Comparison of ENCODE assay signal across 8 cellular contexts in the genomic region with DNA sequence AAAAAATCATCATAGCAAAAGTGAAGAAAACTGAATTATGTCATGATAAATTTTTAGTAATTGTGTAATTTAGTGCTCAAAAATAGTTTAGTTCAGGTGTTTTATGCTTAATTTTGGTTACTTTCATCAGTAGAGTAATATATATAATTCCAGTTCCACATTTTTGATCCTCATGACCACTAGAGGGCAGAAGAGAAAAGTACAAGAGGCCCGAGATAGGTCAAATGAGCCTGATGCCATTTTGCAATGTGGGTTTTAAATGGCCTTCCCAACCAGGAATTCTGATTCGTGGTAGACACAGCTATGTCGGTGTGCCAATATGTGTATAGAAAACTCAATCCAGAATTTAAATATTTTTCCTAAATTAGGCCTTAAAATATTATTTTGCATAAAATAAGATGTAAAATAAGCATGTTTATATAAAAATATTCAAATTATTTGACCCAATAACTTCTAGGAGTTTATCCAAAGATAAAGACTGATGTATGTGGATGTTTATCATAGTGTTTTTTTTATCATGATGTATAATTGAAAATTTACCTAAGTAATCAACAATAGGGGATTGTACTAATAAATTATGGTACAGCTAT.
DNase-seq lines count a peak whose midpoint lies in the region; FAIRE-seq and TF ChIP-seq lines count a peak whose summit lies in the region.

No MANE protein-coding gene starts in this region.

- H3K4me1 Mint-ChIP-seq in activated T-cell treated with anti-CD3 and anti-CD28 coated beads, Interleukin-2, amount 50 U/mL, for 24 hours (ENCODE audit: low read depth) = no peaks in the 10 kb centered on the region

- intact Hi-C loops in A673 (cut with micrococcal nuclease; ENCODE audit: unreplicated experiment) = loop anchor here (2.0 kb wide), 3 partner anchors 164 to 356 kb away; no protein-coding TSS in a partner anchor

- peak; percentile 92 for FAIRE-seq in endometrium (lab: Jason Lieb, UNC)

- H3K4me3 Mint-ChIP-seq in activated T-cell treated with anti-CD3 and anti-CD28 coated beads, Interleukin-2, amount 50 U/mL, for 24 hours = no peak overlapping the region

- peak; percentile 79 for TF ChIP-seq CTCF in A673 (conservative IDR thresholded peaks at IDR 0.05; ENCODE audit: low read depth, low read length)
- TF ChIP-seq CTCF in Loucy (conservative IDR thresholded peaks at IDR 0.05; ENCODE audit: low read length) = peak; percentile 86

- CTCF ChIA-PET in A673 (lab: Charles Lee) = no interaction called here

- no peak overlapping the region for H3K27ac ChIP-seq in A673 (ENCODE audit: low read depth, low read length, poor library complexity, severe bottlenecking)

- H3F3A ChIP-seq in Loucy (ENCODE audit: low read depth) = no peaks in the 10 kb centered on the region

- BruUV-seq in A673 (replicated peaks; lab: Mats Ljungman, UMichigan) = no TSS peak

- H3K36me3 ChIP-seq in A673 (ENCODE audit: insufficient read depth, low read length, poor library complexity, severe bottlenecking) = no peaks in the 10 kb centered on the region
- no peaks in the 10 kb centered on the region for H3K36me3 ChIP-seq in Loucy (ENCODE audit: insufficient read depth, low read length)

- H3K36me3 Mint-ChIP-seq in activated T-cell treated with anti-CD3 and anti-CD28 coated beads, Interleukin-2, amount 50 U/mL, for 24 hours (ENCODE audit: low read depth) = no peaks in the 10 kb centered on the region

- no peak overlapping the region for H3K4me2 ChIP-seq in Loucy (ENCODE audit: low read depth, low read length, poor library complexity, severe bottlenecking)

- no peak overlapping the region for H3K27ac Mint-ChIP-seq in activated T-cell treated with anti-CD3 and anti-CD28 coated beads, Interleukin-2, amount 50 U/mL, for 24 hours

- POLR2A ChIA-PET in A673 (lab: Charles Lee; ENCODE audit: low non-redundant PET) = no interaction called here

- no peak overlapping the region for H3K9ac ChIP-seq in Loucy (ENCODE audit: low read depth, low read length, poor library complexity, severe bottlenecking)

- no peaks in the 10 kb centered on the region for H4K20me1 ChIP-seq in Loucy (ENCODE audit: insufficient read depth, low read length, poor library complexity, severe bottlenecking)

- no peaks in the 10 kb centered on the region for H3K9me3 ChIP-seq in A673 (ENCODE audit: low read depth, low read length, poor library complexity, severe bottlenecking)
- no peaks in the 10 kb centered on the region for H3K9me3 ChIP-seq in Loucy (ENCODE audit: insufficient read depth, low read depth, low read length)

- H3K27me3 ChIP-seq in A673 (replicated peaks; ENCODE audit: insufficient read depth, low read depth, low read length, poor library complexity) (no peaks in the 10 kb centered on the region), Loucy (ENCODE audit: insufficient read depth, low read length, poor library complexity, severe bottlenecking) (no peaks in the 10 kb centered on the region)

- H2AFZ ChIP-seq in Loucy (ENCODE audit: low read length) = no peak overlapping the region

- no peaks in the 10 kb centered on the region for H3K27me3 Mint-ChIP-seq in activated T-cell treated with anti-CD3 and anti-CD28 coated beads, Interleukin-2, amount 50 U/mL, for 24 hours

- H3K9me2 ChIP-seq in Loucy (replicated peaks; ENCODE audit: low read depth, low read length) = no peaks in the 10 kb centered on the region

- DNase-seq in A673 (ENCODE audit: low spot score) = peak; percentile 79
- peak; percentile 11 for DNase-seq in GM04503 (ENCODE audit: low read depth)
- peak; percentile 68 to 87 for DNase-seq in SHP77 (lab: John Stamatoyannopoulos, UW)
- peak; percentile 58 for DNase-seq in middle frontal gyrus (ENCODE audit: extremely low spot score, low spot score)
- DNase-seq in activated T-cell treated with anti-CD3 and anti-CD28 coated beads, Interleukin-2, amount 50 U/mL, for 24 hours = no peak
- DNase-seq in T1000 (lab: John Stamatoyannopoulos, UW) = no peak

- H3K4me3 ChIP-seq in A673 (ENCODE audit: low read depth, low read length, poor library complexity, severe bottlenecking) (no peak overlapping the region), Loucy (ENCODE audit: low read length, poor library complexity, severe bottlenecking) (no peak overlapping the region)

- H3K9me3 Mint-ChIP-seq in activated T-cell treated with anti-CD3 and anti-CD28 coated beads, Interleukin-2, amount 50 U/mL, for 24 hours = no peaks in the 10 kb centered on the region

- H3K4me1 ChIP-seq in A673 (ENCODE audit: insufficient read depth, low read length, poor library complexity, severe bottlenecking) (no peaks in the 10 kb centered on the region), Loucy (ENCODE audit: insufficient read depth, low read length, poor library complexity, severe bottlenecking) (no peaks in the 10 kb centered on the region)

- no peaks in the 10 kb centered on the region for H3K79me2 ChIP-seq in Loucy (ENCODE audit: insufficient read depth, low read length)

Comparison
In these comparisons a context has a peak if more than half of its experiments do, and no peak if none do; other contexts are left out.
1. DNase-seq: peak in A673 (single experiment), GM04503 (single experiment), SHP77 (2 of 2) and middle frontal gyrus (single experiment); none in activated T-cell treated with anti-CD3 and anti-CD28 coated beads, Interleukin-2, amount 50 U/mL, for 24 hours (single experiment) and T1000 (single experiment).